In genomic region chr14:23512156-23512555, GRCh38 we compare ENCODE assay signal across 10 cellular contexts. TPM values are rescaled to one million over a fixed set of nuclear protein-coding genes. Genes with fewer than 3 reads are reported as not detected.
A peak's percentile ranks its signal among the peaks of the same experiment; 100 is the strongest.
DNase-seq lines count a peak whose midpoint lies in the region; TF ChIP-seq lines count a peak whose summit lies in the region.
"Had no signal": no experiment of that assay in that cellular context is flagged by ENCODE, and none has a peak within 500 bp of the region (broad histone marks: within the 10 kb centered on the region; RNA-seq: fewer than 3 reads in every experiment).

No MANE protein-coding gene starts in this region.

- peaks cover 9% of the 10 kb centered on the region for H3K27me3 Mint-ChIP-seq in brain

- H3K9me3 ChIP-seq in thymus (ENCODE audit: control insufficient read depth) (no peaks in the 10 kb centered on the region), spleen (no peaks in the 10 kb centered on the region)

- H3K27ac ChIP-seq in thymus (ENCODE audit: low read depth) (peak overlapping the region; percentile 55), spleen (no peak overlapping the region)
- H3K27ac ChIP-seq: hepatocyte had no signal

- peaks cover 66% of the 10 kb centered on the region for H3K4me1 Mint-ChIP-seq in brain

- WGBS in thymus: 35% methylated on average over 13 of the region's 13 CpGs
- WGBS in spleen, 5 donors: 40 to 47% (median 44%) methylated on average over 13 of the region's 13 CpGs

- DNase-seq in activated naive CD4-positive, alpha-beta T cell treated with Interleukin-2 at 50 U/mL for 16 hours: peak; percentile 2
- DNase-seq in activated naive CD4-positive, alpha-beta T cell treated with anti-CD3 and anti-CD28 coated beads, Interleukin-2, amount 50 U/mL, for 16 hours: no peak
- DNase-seq in NCI-H774 (lab: John Stamatoyannopoulos, UW) (peak; percentile 51), activated gamma-delta T cell treated with Interleukin-2 at 50 U/mL for 16 hours (no peak), spleen (no peak), AG20443 (ENCODE audit: low spot score) (no peak)
- DNase-seq: MM.1S had no signal

- H3K36me3 Mint-ChIP-seq in brain: no peaks in the 10 kb centered on the region

- H3K27me3 ChIP-seq in thymus (ENCODE audit: control insufficient read depth, insufficient read depth) (no peaks in the 10 kb centered on the region), spleen (replicated peaks in 1 of 7) (no peaks in the 10 kb centered on the region)
- H3K27me3 ChIP-seq: hepatocyte had no signal

- H3K36me3 ChIP-seq in thymus (ENCODE audit: control insufficient read depth, insufficient read depth) (no peaks in the 10 kb centered on the region), spleen (peaks cover 0 to 11% (median 2%) of the 10 kb centered on the region in 6 donors)

- TF ChIP-seq CTCF in brain (conservative IDR thresholded peaks at IDR 0.05) (no peak), spleen (IDR thresholded peaks at IDR 0.05 in 8 of 11, conservative IDR thresholded peaks at IDR 0.05 in 3 of 11) (no peak)

- H3K4me1 ChIP-seq in thymus (ENCODE audit: control insufficient read depth, insufficient read depth, low read length) (peaks cover 10% of the 10 kb centered on the region), spleen (peaks cover 0 to 9% (median 0%) of the 10 kb centered on the region in 6 donors)

- peak overlapping the region in 4 of 5 experiments; percentile 74 to 91 (median 84) for H3K4me3 Mint-ChIP-seq in brain

- peaks cover 0 to 3% (median 0%) of the 10 kb centered on the region in 5 experiments for H3K9me3 Mint-ChIP-seq in brain

- intact Hi-C loops in spleen (cut with DNase I; ENCODE audit: low total_unique reads): no loop called here

- H3K4me3 ChIP-seq in thymus (ENCODE audit: low read length) (peak overlapping the region; percentile 14), spleen (peak overlapping the region in 1 of 8 donors; percentile 45)
- H3K4me3 ChIP-seq: hepatocyte had no signal

- TF ChIP-seq POLR2A in spleen (IDR thresholded peaks at IDR 0.05): no peak

- H3K27ac Mint-ChIP-seq in brain: peak overlapping the region; percentile 46 to 99 (median 97)

RNA-seq across cellular contexts. Expression of gene ZFHX2, which starts 39.4 kb away (rescaled TPM):
- 6.5 TPM for polyA plus RNA-seq in brain (ENCODE audit: insufficient read depth, low read depth, low replicate concordance)
- 0.48 TPM for polyA plus RNA-seq in thymus
- total RNA-seq in spleen: 1 to 10 TPM in 5 of 7 donors, under 1 TPM in 2; 0.42 to 2.9 (median 1.5) TPM
- polyA plus RNA-seq in spleen: under 1 TPM; 0.09 to 0.35 (median 0.11) TPM

RNA-seq across cellular contexts. Expression of gene NGDN, which starts 42.7 kb away (rescaled TPM):
- polyA plus RNA-seq in brain (ENCODE audit: insufficient read depth, low read depth, low replicate concordance): 32.0 TPM
- polyA plus RNA-seq in thymus: 49.6 TPM
- total RNA-seq in spleen: 10 to 100 TPM; 32.7 to 62.7 (median 40.0) TPM
- polyA plus RNA-seq in spleen: 10 to 100 TPM; 39.6 to 48.5 (median 40.6) TPM

RNA-seq across cellular contexts. Expression of gene THTPA, which starts 43.9 kb away (rescaled TPM):
- 48.6 TPM for polyA plus RNA-seq in brain (ENCODE audit: insufficient read depth, low read depth, low replicate concordance)
- 8.8 TPM for polyA plus RNA-seq in thymus
- total RNA-seq in spleen: 10 to 100 TPM; 16.8 to 25.4 (median 18.6) TPM
- polyA plus RNA-seq in spleen: 10 to 100 TPM in 1 of 3 donors, 1 to 10 TPM in 2; 4.5 to 14.2 (median 8.9) TPM

RNA-seq across cellular contexts. Expression of gene AP1G2, which starts 55.4 kb away (rescaled TPM):
- polyA plus RNA-seq in brain (ENCODE audit: insufficient read depth, low read depth, low replicate concordance) (28.9 TPM), thymus (313 TPM), spleen (100 to 1,000 TPM; 126 to 267 (median 176) TPM)
- 100 to 1,000 TPM; 139 to 261 (median 193) TPM for total RNA-seq in spleen

Comparison
In these comparisons a context has a peak if more than half of its experiments do, and no peak if none do; other contexts are left out.
1. DNase-seq: peak in activated naive CD4-positive, alpha-beta T cell treated with Interleukin-2 at 50 U/mL for 16 hours (single experiment) and NCI-H774 (single experiment); none in activated naive CD4-positive, alpha-beta T cell treated with anti-CD3 and anti-CD28 coated beads, Interleukin-2, amount 50 U/mL, for 16 hours (single experiment), activated gamma-delta T cell treated with Interleukin-2 at 50 U/mL for 16 hours (single experiment), spleen (single experiment) and AG20443 (single experiment).